In genomic region chr1:8211620-8212442, GRCh38 we compare ENCODE assay signal across 1 cellular context.
TF ChIP-seq lines count a peak whose summit lies in the region.

No MANE protein-coding gene starts in this region.

TF ChIP-seq in GM23338, 12 proteins besides CTCF, POLR2A, EP300 and RAD21 (continued from another document):
- TF ChIP-seq ZNF462 (CRISPR knock-in tag; IDR thresholded peaks at IDR 0.05) (no peak), ZNF331 (CRISPR knock-in tag; IDR thresholded peaks at IDR 0.05; ENCODE audit: low read depth) (no peak), EZH2 (IDR thresholded peaks at IDR 0.05; ENCODE audit: low read depth, unreplicated experiment) (no peak), JUNB (IDR thresholded peaks at IDR 0.05; ENCODE audit: unreplicated experiment) (no peak), POLR2AphosphoS5 (IDR thresholded peaks at IDR 0.05; ENCODE audit: low read depth) (no peak)
